In the genomic region with DNA sequence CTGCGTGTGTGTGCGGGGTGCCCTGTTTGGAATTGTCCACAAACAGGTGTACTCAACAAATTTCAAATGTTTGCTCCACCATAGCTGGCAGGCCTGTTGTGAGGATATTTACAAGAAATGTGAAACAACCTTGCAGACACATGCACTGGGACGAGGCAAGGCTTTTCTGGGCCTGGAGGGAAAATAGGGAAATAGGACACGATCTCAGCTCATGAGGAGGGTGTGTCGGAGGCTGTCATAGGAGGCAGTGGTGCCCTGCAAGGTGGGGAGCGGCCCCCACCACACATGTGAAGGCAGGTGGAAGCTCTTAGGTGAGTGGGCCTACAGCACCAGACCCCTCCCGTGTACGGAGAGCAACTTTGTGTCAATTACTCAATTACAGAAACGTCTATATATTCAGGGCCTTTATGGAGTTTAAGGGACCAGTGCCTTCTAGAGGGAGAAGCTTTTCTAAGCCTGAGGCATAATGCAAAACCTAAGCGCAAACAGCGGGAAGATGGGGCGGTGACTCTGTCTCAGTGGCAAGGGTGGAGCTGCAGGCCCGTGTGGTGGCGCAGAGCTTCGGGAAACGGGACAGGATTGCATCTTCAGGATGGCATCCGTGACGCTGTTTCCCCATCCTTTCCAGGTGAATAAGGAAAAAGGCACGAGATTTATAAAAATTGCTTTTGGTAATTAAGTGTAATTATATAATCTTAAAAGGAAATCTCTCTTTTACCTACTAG, we compare ENCODE assay signal across 23 cellular contexts.
"Had no signal": no experiment of that assay in that cellular context is flagged by ENCODE, and none has a peak within 500 bp of the region (broad histone marks: within the 10 kb centered on the region; RNA-seq: fewer than 3 reads in every experiment).

No MANE protein-coding gene starts in this region.

- H3K9me3 ChIP-seq: ascending aorta, left ventricle myocardium inferior, psoas muscle, suprapubic skin, tibial artery, upper lobe of right lung had no signal

- H3K4me3 Mint-ChIP-seq: activated naive CD4-positive, alpha-beta T cell treated with anti-CD3 and anti-CD28 coated beads for 36 hours; activated naive CD8-positive, alpha-beta T cell treated with anti-CD3 and anti-CD28 coated beads, Interleukin-2, amount 10 ng/mL, durations not matched to agents 7 days and 5 days; brain; neural crest cell; T-helper 17 cell had no signal

- H3K27ac Mint-ChIP-seq: activated naive CD4-positive, alpha-beta T cell treated with anti-CD3 and anti-CD28 coated beads for 36 hours; activated naive CD8-positive, alpha-beta T cell treated with anti-CD3 and anti-CD28 coated beads, Interleukin-2, amount 10 ng/mL, durations not matched to agents 7 days and 5 days; T-helper 17 cell had no signal

- H3K27me3 Mint-ChIP-seq: activated naive CD8-positive, alpha-beta T cell treated with anti-CD3 and anti-CD28 coated beads, Interleukin-2, amount 10 ng/mL, durations not matched to agents 7 days and 5 days; T-helper 17 cell had no signal

- H3K4me3 ChIP-seq: ascending aorta, left ventricle myocardium inferior, lung, psoas muscle, suprapubic skin, tibial artery, upper lobe of right lung had no signal

- H3K27me3 ChIP-seq: ascending aorta, suprapubic skin, tibial artery, upper lobe of right lung had no signal

- H3K27ac ChIP-seq: ascending aorta, epithelial cell of prostate, left ventricle myocardium inferior, parathyroid adenoma, psoas muscle, suprapubic skin, tibial artery, upper lobe of right lung, WERI-Rb-1 had no signal

- H3K9me3 Mint-ChIP-seq: neural crest cell had no signal

- ATAC-seq: activated CD4-positive, CD25-positive, alpha-beta regulatory T cell treated with anti-CD3 and anti-CD28 coated beads, Interleukin-2, amount 50 U/mL, for 24 hours; psoas muscle; T-helper 17 cell; upper lobe of right lung had no signal

- H3K36me3 ChIP-seq: left ventricle myocardium inferior, suprapubic skin, tibial artery, upper lobe of right lung had no signal

- H3K9ac ChIP-seq: parathyroid adenoma had no signal

- DNase-seq: activated CD4-positive, alpha-beta T cell treated with anti-CD3 and anti-CD28 coated beads for 48 hours; activated CD4-positive, alpha-beta T cell treated with anti-CD3 and anti-CD28 coated beads, Interleukin-2, amount 50 U/mL, for 48 hours; activated effector memory CD4-positive, alpha-beta T cell treated with Interleukin-2 at 50 U/mL for 16 hours; activated naive CD4-positive, alpha-beta T cell treated with anti-CD3 and anti-CD28 coated beads for 36 hours; activated naive CD8-positive, alpha-beta T cell treated with anti-CD3 and anti-CD28 coated beads, Interleukin-2, amount 10 ng/mL, durations not matched to agents 7 days and 5 days; cortex of kidney; left ventricle myocardium inferior; nucleus accumbens; psoas muscle; stimulated activated naive CD4-positive, alpha-beta T cell; T-helper 17 cell; T1000; tibial artery; upper lobe of right lung; WERI-Rb-1 had no signal

- H2AFZ ChIP-seq: parathyroid adenoma had no signal
